Comparison of ENCODE assay signal across 13 cellular contexts in the genomic region with DNA sequence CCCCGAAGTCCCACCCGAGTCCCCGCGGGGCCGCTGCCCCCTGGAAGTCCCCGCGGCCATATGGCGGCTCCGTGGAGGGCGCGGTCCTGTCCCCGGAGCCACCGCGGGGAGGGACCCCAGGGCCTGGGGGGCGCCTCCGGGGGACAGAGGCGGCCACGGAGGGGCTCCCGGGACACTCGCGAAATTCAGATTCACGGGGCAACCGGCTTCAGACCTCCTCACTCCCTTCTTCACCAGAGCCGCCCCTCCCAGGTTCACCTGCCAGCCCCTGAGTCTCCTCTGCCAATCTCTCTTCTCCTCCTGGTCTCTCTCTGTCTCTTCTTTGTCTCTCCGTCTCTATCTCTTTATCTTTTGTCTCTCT. TPM values are rescaled to one million over a fixed set of nuclear protein-coding genes. Genes with fewer than 3 reads are reported as not detected.
DNase-seq lines count a peak whose midpoint lies in the region; ATAC-seq, FAIRE-seq and TF ChIP-seq lines count a peak whose summit lies in the region.
"Had no signal": no experiment of that assay in that cellular context is flagged by ENCODE, and none has a peak within 500 bp of the region (broad histone marks: within the 10 kb centered on the region; RNA-seq: fewer than 3 reads in every experiment).

No MANE protein-coding gene starts in this region.

- H3K9me3 ChIP-seq in CD8-positive, alpha-beta T cell (ENCODE audit: low read length): no peaks in the 10 kb centered on the region
- H3K9me3 ChIP-seq in H1 (ENCODE audit: insufficient read depth in 2 of 2, low read depth in 1 of 2, low read length in 1 of 2): peaks cover 7 to 17% of the 10 kb centered on the region in 2 experiments; a peak in 3 of 4 replicates
- no peaks in the 10 kb centered on the region for H3K9me3 ChIP-seq in SJCRH30 (replicated peaks)

- H3K56ac ChIP-seq in H1 (replicated peaks; ENCODE audit: insufficient read length, low read depth, low read length): no peak overlapping the region

- no peak overlapping the region for H2AK5ac ChIP-seq in H1 (ENCODE audit: low read depth, low read length)

- no peaks in the 10 kb centered on the region for H3K36me3 ChIP-seq in CD8-positive, alpha-beta T cell (ENCODE audit: insufficient read depth, low read length)
- H3K36me3 ChIP-seq in H1 (ENCODE audit: control insufficient read depth in 2 of 4, insufficient read depth in 4 of 4, low read length in 3 of 4) (peaks cover 0 to 3% (median 0%) of the 10 kb centered on the region in 4 experiments; a peak in 1 of 8 replicates), SJCRH30 (no peaks in the 10 kb centered on the region)
- H3K36me3 ChIP-seq: Peyer's patch had no signal

- no peak for TF ChIP-seq RAD21 in H1 (IDR thresholded peaks at IDR 0.05 in 1 of 2, conservative IDR thresholded peaks at IDR 0.05 in 1 of 2; ENCODE audit: low read depth in 2 of 2, low read length in 2 of 2)

- peak in 1 of 7 experiments; percentile 49 for DNase-seq in CD8-positive, alpha-beta T cell
- no peak for DNase-seq in T-cell
- DNase-seq in H1 (ENCODE audit: low read depth in 1 of 2, low spot score in 2 of 2): no peak
- peak; percentile 79 for DNase-seq in osteocyte (ENCODE audit: extremely low spot score, unreplicated experiment)
- DNase-seq in SJCRH30: no peak
- DNase-seq: COR-L47, NCI-H2227 treated with DMSO at 0.1 percent for 48 hours had no signal

- H4K20me1 ChIP-seq in H1 (replicated peaks in 1 of 2; ENCODE audit: control insufficient read depth in 1 of 2, insufficient read depth in 2 of 2, low read length in 2 of 2): peaks cover 0 to 1% of the 10 kb centered on the region in 2 experiments

- no peak overlapping the region for H3K18ac ChIP-seq in H1 (ENCODE audit: extremely low read depth, low read length)

- peak overlapping the region; percentile 74 for H3K4me3 Mint-ChIP-seq in CD8-positive, alpha-beta T cell
- H3K4me3 Mint-ChIP-seq in T-cell (peak overlapping the region in 2 of 3 donors; percentile 59 to 71), osteocyte (ENCODE audit: unreplicated experiment) (peak overlapping the region; percentile 62)

- H2BK20ac ChIP-seq in H1 (ENCODE audit: low read length): no peak overlapping the region

- H2BK120ac ChIP-seq in H1 (replicated peaks; ENCODE audit: low read depth, low read length): no peak overlapping the region

- peaks cover 13% of the 10 kb centered on the region for H3K23me2 ChIP-seq in H1 (ENCODE audit: low read depth, low read length)

- H3K79me2 ChIP-seq in H1 (ENCODE audit: control insufficient read depth in 1 of 2, insufficient read depth in 2 of 2, low read length in 2 of 2): no peaks in the 10 kb centered on the region

- H3K9me3 Mint-ChIP-seq in CD8-positive, alpha-beta T cell: peaks cover 7% of the 10 kb centered on the region
- H3K9me3 Mint-ChIP-seq in T-cell: peaks cover 0 to 10% (median 4%) of the 10 kb centered on the region in 3 donors
- no peaks in the 10 kb centered on the region for H3K9me3 Mint-ChIP-seq in osteocyte (ENCODE audit: unreplicated experiment)

- peak overlapping the region; percentile 82 for H3K27ac Mint-ChIP-seq in CD8-positive, alpha-beta T cell
- H3K27ac Mint-ChIP-seq in T-cell (peak overlapping the region; percentile 75 to 78), osteocyte (ENCODE audit: unreplicated experiment) (no peak overlapping the region)

- no peak overlapping the region for H3K4me3 ChIP-seq in CD8-positive, alpha-beta T cell (ENCODE audit: low read depth, low read length)
- peak overlapping the region in 1 of 4 experiments; percentile 62; a peak in 2 of 8 replicates for H3K4me3 ChIP-seq in H1 (ENCODE audit: extremely low read depth in 1 of 4, insufficient read depth in 2 of 4, low read depth in 3 of 4, low read length in 4 of 4)
- H3K4me3 ChIP-seq in SJCRH30: no peak overlapping the region

- no peaks in the 10 kb centered on the region for H3K36me3 Mint-ChIP-seq in CD8-positive, alpha-beta T cell
- H3K36me3 Mint-ChIP-seq in T-cell (no peaks in the 10 kb centered on the region), osteocyte (ENCODE audit: unreplicated experiment) (no peaks in the 10 kb centered on the region)

- CTCF ChIA-PET in CD8-positive, alpha-beta T cell (lab: Charles Lee): no interaction called here
- CTCF ChIA-PET in T-cell (lab: Charles Lee) (no interaction called here), H1 (lab: Charles Lee; ENCODE audit: partially characterized antibody) (no interaction called here)

- H3K27me3 ChIP-seq in CD8-positive, alpha-beta T cell (ENCODE audit: insufficient read depth, low read length): no peaks in the 10 kb centered on the region
- H3K27me3 ChIP-seq in H1 (replicated peaks in 1 of 4; ENCODE audit: control insufficient read depth in 3 of 4, extremely low read depth in 1 of 4, insufficient read depth in 3 of 4, low read length in 3 of 4) (peaks cover 8 to 40% (median 32%) of the 10 kb centered on the region in 4 experiments), SJCRH30 (no peaks in the 10 kb centered on the region)
- H3K27me3 ChIP-seq: Peyer's patch had no signal

- H2AFZ ChIP-seq in H1 (ENCODE audit: low read length): no peak overlapping the region

- no peak overlapping the region for H3K9ac ChIP-seq in H1 (replicated peaks in 1 of 4; ENCODE audit: extremely low read depth in 1 of 4, low read depth in 3 of 4, low read length in 3 of 4)

- H3K79me1 ChIP-seq in H1 (ENCODE audit: low read depth, low read length): no peaks in the 10 kb centered on the region

- peak overlapping the region; percentile 69 to 93; a peak in 3 of 4 replicates for H3K4me2 ChIP-seq in H1 (ENCODE audit: insufficient read depth in 1 of 2, low read depth in 2 of 2, low read length in 2 of 2)

- no peaks in the 10 kb centered on the region for H3K27me3 Mint-ChIP-seq in CD8-positive, alpha-beta T cell (ENCODE audit: low read depth)
- H3K27me3 Mint-ChIP-seq in T-cell (no peaks in the 10 kb centered on the region), osteocyte (ENCODE audit: unreplicated experiment) (peaks cover 23% of the 10 kb centered on the region)

- no peak overlapping the region for H2BK15ac ChIP-seq in H1 (ENCODE audit: low read length)

- no peak for TF ChIP-seq EP300 in H1 (IDR thresholded peaks at IDR 0.05; ENCODE audit: borderline replicate concordance in 1 of 2, low read depth in 2 of 2, low read length in 2 of 2)

- peaks cover 12% of the 10 kb centered on the region for H3K4me1 ChIP-seq in CD8-positive, alpha-beta T cell (ENCODE audit: insufficient read depth, low read length)
- H3K4me1 ChIP-seq in H1 (replicated peaks in 1 of 4; ENCODE audit: control insufficient read depth in 3 of 4, insufficient read depth in 4 of 4, low read length in 3 of 4) (peaks cover 2 to 8% (median 5%) of the 10 kb centered on the region in 4 experiments; a peak in 5 of 7 replicates), SJCRH30 (no peaks in the 10 kb centered on the region)

- no peak for FAIRE-seq in H1 (lab: Jason Lieb, UNC)

- H4K91ac ChIP-seq in H1 (replicated peaks; ENCODE audit: insufficient read length, low read length): no peak overlapping the region

- no peak overlapping the region for H3K23ac ChIP-seq in H1 (ENCODE audit: insufficient read length)

- H3K14ac ChIP-seq in H1 (ENCODE audit: insufficient read length): no peak overlapping the region

- no peak overlapping the region for H3K4ac ChIP-seq in H1 (replicated peaks; ENCODE audit: insufficient read length, low read depth, low read length)

- H2BK5ac ChIP-seq in H1 (ENCODE audit: low read depth, low read length): no peak overlapping the region

- H3K4me1 Mint-ChIP-seq in CD8-positive, alpha-beta T cell (ENCODE audit: low read depth): peaks cover 18% of the 10 kb centered on the region
- H3K4me1 Mint-ChIP-seq in T-cell (peaks cover 12 to 22% (median 19%) of the 10 kb centered on the region in 3 donors), osteocyte (ENCODE audit: unreplicated experiment) (peaks cover 12% of the 10 kb centered on the region)

- no peak for TF ChIP-seq POLR2A in H1 (IDR thresholded peaks at IDR 0.05; ENCODE audit: control extremely low read depth in 1 of 2, low read depth in 2 of 2, low read length in 2 of 2)

- TF ChIP-seq CTCF in CD8-positive, alpha-beta T cell (IDR thresholded peaks at IDR 0.05): no peak
- TF ChIP-seq CTCF in H1 (IDR thresholded peaks at IDR 0.05; ENCODE audit: control extremely low read depth in 1 of 3, insufficient read depth in 1 of 3, low read depth in 1 of 3, low read length in 3 of 3) (no peak), osteocyte (IDR thresholded peaks at IDR 0.05) (no peak)

- no peak for ATAC-seq in CD8-positive, alpha-beta T cell
- no peak for ATAC-seq in T-cell (replicated peaks in 1 of 4)
- no peak for ATAC-seq in GM21576 (IDR thresholded peaks at IDR 0.05; ENCODE audit: unreplicated experiment)
- no peak for ATAC-seq in GM21723 (IDR thresholded peaks at IDR 0.05; ENCODE audit: unreplicated experiment)
- no peak for ATAC-seq in GM18498 (IDR thresholded peaks at IDR 0.05; ENCODE audit: unreplicated experiment)

- H2BK12ac ChIP-seq in H1 (ENCODE audit: low read depth, low read length): no peak overlapping the region

- POLR2A ChIA-PET in CD8-positive, alpha-beta T cell (lab: Charles Lee): no interaction called here
- POLR2A ChIA-PET in T-cell (lab: Charles Lee): no interaction called here
- POLR2A ChIA-PET in H1 (lab: Charles Lee; ENCODE audit: partially characterized antibody): interaction anchor here (1.3 kb wide), 1 partner anchor 14 kb away, joined by 3 read pairs; no protein-coding TSS in a partner anchor

- intact Hi-C loops in CD8-positive, alpha-beta T cell (cut with DNase I, micrococcal nuclease): loop anchor here (2.0 to 10.0 kb wide), 3 partner anchors 45 to 1103 kb away; partner anchors contain the start of genes DUSP8 (in 1 of the 2), PSMD13 (in 1 of the 2) and SIRT3 (in 1 of the 2)

- H4K8ac ChIP-seq in H1 (ENCODE audit: extremely low read depth, insufficient read depth, low read length): no peak overlapping the region

- 59% methylated on average over 15 of the region's 25 CpGs; no CpG with 5 or more reads in 1 of the 2 experiments for WGBS in H1 (ENCODE audit: extremely low coverage in 1 of 2, insufficient coverage in 1 of 2, insufficient read length in 1 of 2, insufficient replicate concordance in 2 of 2, low coverage in 1 of 2, low lambda C conversion rate in 2 of 2, missing lambda C conversion rate in 1 of 2), 2 experiments

- no peak overlapping the region for H4K5ac ChIP-seq in H1 (ENCODE audit: insufficient read length, low read depth, low read length)

- H3K27ac ChIP-seq in CD8-positive, alpha-beta T cell (ENCODE audit: low read depth, low read length): no peak overlapping the region
- no peak overlapping the region for H3K27ac ChIP-seq in H1 (ENCODE audit: low read depth, low read length)
- no peak overlapping the region for H3K27ac ChIP-seq in SJCRH30
- H3K27ac ChIP-seq: epithelial cell of prostate, VCaP had no signal

RNA-seq across cellular contexts. Expression of gene TOLLIP, which starts 28.2 kb away (rescaled TPM):
- total RNA-seq in CD8-positive, alpha-beta T cell: 10 to 100 TPM; 36.2 to 40.9 TPM
- total RNA-seq in T-cell (10 to 100 TPM; 44.4 to 54.1 (median 50.8) TPM), osteocyte (63.2 and 71.6 TPM in 2 replicates)
- 23.7 and 28.1 TPM in 2 replicates for total RNA-seq in H1 (2021; fragmentation: NEBNext Ultra II Directional; extraction: Animal tissue kit (Norgen Biotek cat#: 25700))
- 34.7 and 43.8 TPM in 2 replicates for polyA plus RNA-seq in H1 (2011; rRNA removed)
- 27.0 TPM for polyA plus RNA-seq in H1 (2011; cell fraction: cytosol; rRNA removed)
- 37.5 TPM for polyA plus RNA-seq in H1 (2011; cell fraction: nucleus; rRNA removed)
- polyA plus RNA-seq in H1 (2012, experiment 1 of 2): 17.1 to 27.7 TPM (median 23.6 TPM) in 4 replicates
- polyA plus RNA-seq in H1 (2012, experiment 2 of 2): 15.2 TPM
- polyA plus RNA-seq in H1 (2013, experiment 1 of 2): 9.5 TPM
- polyA plus RNA-seq in H1 (2013, experiment 2 of 2): 8.9 TPM
- 15.8 and 29.8 TPM in 2 replicates for polyA minus RNA-seq in H1 (2011; rRNA and poly(A)+ RNA removed)
- polyA minus RNA-seq in H1 (2011; cell fraction: cytosol; rRNA and poly(A)+ RNA removed): 16.5 TPM
- 31.6 TPM for polyA minus RNA-seq in H1 (2011; cell fraction: nucleus; rRNA and poly(A)+ RNA removed)
- 18.9 and 20.5 TPM in 2 replicates for total RNA-seq in SJCRH30 (2014; rRNA removed; shearing (Covaris generic))

RNA-seq across cellular contexts. Expression of gene BRSK2, which starts 52.1 kb away (rescaled TPM):
- under 1 TPM; 0.19 to 0.31 TPM for total RNA-seq in CD8-positive, alpha-beta T cell
- 1 to 10 TPM in 2 of 5 donors, under 1 TPM in 3; 0.54 to 1.5 (median 0.95) TPM for total RNA-seq in T-cell
- total RNA-seq in H1 (2021; fragmentation: NEBNext Ultra II Directional; extraction: Animal tissue kit (Norgen Biotek cat#: 25700)): 26.2 and 27.1 TPM in 2 replicates
- 17.3 and 23.9 TPM in 2 replicates for polyA plus RNA-seq in H1 (2011; rRNA removed)
- polyA plus RNA-seq in H1 (2011; cell fraction: cytosol; rRNA removed): 18.7 TPM
- polyA plus RNA-seq in H1 (2011; cell fraction: nucleus; rRNA removed): 79.9 TPM
- 19.0 to 31.0 TPM (median 27.3 TPM) in 4 replicates for polyA plus RNA-seq in H1 (2012, experiment 1 of 2)
- 18.0 TPM for polyA plus RNA-seq in H1 (2012, experiment 2 of 2)
- polyA plus RNA-seq in H1 (2013, experiment 1 of 2): 27.0 TPM
- polyA plus RNA-seq in H1 (2013, experiment 2 of 2): 24.6 TPM
- polyA minus RNA-seq in H1 (2011; rRNA and poly(A)+ RNA removed): 6.4 and 6.5 TPM in 2 replicates
- polyA minus RNA-seq in H1 (2011; cell fraction: cytosol; rRNA and poly(A)+ RNA removed): 10.0 TPM
- 18.1 TPM for polyA minus RNA-seq in H1 (2011; cell fraction: nucleus; rRNA and poly(A)+ RNA removed)
- total RNA-seq in osteocyte: 1.7 and 1.9 TPM in 2 replicates
- not detected in 2 replicates for total RNA-seq in SJCRH30 (2014; rRNA removed; shearing (Covaris generic))
